Comparison of ENCODE assay signal across 9 cellular contexts in the genomic region with DNA sequence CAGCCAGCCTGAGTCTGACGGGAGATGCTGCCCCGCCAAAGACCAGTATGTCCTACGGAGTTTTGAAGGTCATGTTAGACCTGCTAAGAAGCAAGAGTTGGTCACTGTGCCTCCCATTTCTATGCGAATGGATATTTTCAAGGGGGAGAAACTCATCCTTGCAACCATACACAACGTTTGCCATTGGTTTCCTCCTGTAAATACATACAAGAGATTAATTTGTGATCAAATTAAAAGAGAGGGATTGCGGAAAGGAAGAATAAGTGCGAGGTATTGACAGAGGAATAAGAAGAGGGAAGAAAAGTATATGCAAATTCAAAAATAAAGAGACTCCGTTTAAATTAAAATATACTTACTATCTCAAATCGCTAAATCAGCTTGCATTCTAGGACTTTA. TPM values are rescaled to one million over a fixed set of nuclear protein-coding genes. Genes with fewer than 3 reads are reported as not detected.
DNase-seq lines count a peak whose midpoint lies in the region; ATAC-seq and TF ChIP-seq lines count a peak whose summit lies in the region.
"Had no signal": no experiment of that assay in that cellular context is flagged by ENCODE, and none has a peak within 500 bp of the region (broad histone marks: within the 10 kb centered on the region; RNA-seq: fewer than 3 reads in every experiment).

No MANE protein-coding gene starts in this region.

- H3K4me3 ChIP-seq in lower lobe of right lung, result peak overlapping the region; percentile 69

- no peaks in the 10 kb centered on the region for H3K9me3 ChIP-seq in lower lobe of right lung

- H3K9me3 Mint-ChIP-seq in activated T-cell treated with anti-CD3 and anti-CD28 coated beads, Interleukin-2, amount 50 U/mL, for 72 hours, result no peaks in the 10 kb centered on the region
- H3K9me3 Mint-ChIP-seq in activated naive CD8-positive, alpha-beta T cell treated with anti-CD3 and anti-CD28 coated beads for 36 hours, result no peaks in the 10 kb centered on the region

- peaks cover 17% of the 10 kb centered on the region for H3K4me1 Mint-ChIP-seq in activated T-cell treated with anti-CD3 and anti-CD28 coated beads, Interleukin-2, amount 50 U/mL, for 72 hours (ENCODE audit: low read depth)
- peaks cover 17% of the 10 kb centered on the region for H3K4me1 Mint-ChIP-seq in activated naive CD8-positive, alpha-beta T cell treated with anti-CD3 and anti-CD28 coated beads for 36 hours

- peaks cover 3% of the 10 kb centered on the region in 2 donors for H3K36me3 Mint-ChIP-seq in activated T-cell treated with anti-CD3 and anti-CD28 coated beads, Interleukin-2, amount 50 U/mL, for 72 hours (ENCODE audit: insufficient read depth in 2 of 2)
- no peaks in the 10 kb centered on the region for H3K36me3 Mint-ChIP-seq in activated naive CD8-positive, alpha-beta T cell treated with anti-CD3 and anti-CD28 coated beads for 36 hours

- H3K27me3 ChIP-seq in lower lobe of right lung (ENCODE audit: low read depth), result peaks cover 26% of the 10 kb centered on the region

- H3K27me3 Mint-ChIP-seq in activated T-cell treated with anti-CD3 and anti-CD28 coated beads, Interleukin-2, amount 50 U/mL, for 72 hours (ENCODE audit: low read depth), result peaks cover 57% of the 10 kb centered on the region
- H3K27me3 Mint-ChIP-seq in activated naive CD8-positive, alpha-beta T cell treated with anti-CD3 and anti-CD28 coated beads for 36 hours, result peaks cover 64% of the 10 kb centered on the region

- TF ChIP-seq CTCF in lower lobe of right lung (IDR thresholded peaks at IDR 0.05), result no peak

- intact Hi-C loops in lower lobe of right lung (cut with DNase I), result no loop called here

- H3K4me3 Mint-ChIP-seq in activated T-cell treated with anti-CD3 and anti-CD28 coated beads, Interleukin-2, amount 50 U/mL, for 72 hours, result peak overlapping the region; percentile 83 to 88
- peak overlapping the region; percentile 71 for H3K4me3 Mint-ChIP-seq in activated naive CD8-positive, alpha-beta T cell treated with anti-CD3 and anti-CD28 coated beads for 36 hours

- peaks cover 8% of the 10 kb centered on the region for H3K4me1 ChIP-seq in lower lobe of right lung

- H3K36me3 ChIP-seq in lower lobe of right lung, result no peaks in the 10 kb centered on the region

- DNase-seq in activated T-cell treated with anti-CD3 and anti-CD28 coated beads, Interleukin-2, amount 50 U/mL, for 72 hours, result no peak
- no peak for DNase-seq in activated T-cell treated with anti-CD3 and anti-CD28 coated beads, Interleukin-2, amount 50 U/mL, for 1 hour
- DNase-seq in activated naive CD8-positive, alpha-beta T cell treated with anti-CD3 and anti-CD28 coated beads for 36 hours, result no peak
- no peak for DNase-seq in lower lobe of right lung
- no peak for DNase-seq in SHP77 treated with DMSO at 0.1 percent for 48 hours (lab: John Stamatoyannopoulos, UW)
- DNase-seq in RPMI8226, result no peak
- DNase-seq: stimulated activated CD4-positive, alpha-beta T cell treated with anti-CD3 and anti-CD28 coated beads, Interleukin-4, amount 100 ng/mL, for 4 hours had no signal

- H3K27ac Mint-ChIP-seq in activated T-cell treated with anti-CD3 and anti-CD28 coated beads, Interleukin-2, amount 50 U/mL, for 72 hours, result peak overlapping the region; percentile 3
- H3K27ac Mint-ChIP-seq in activated naive CD8-positive, alpha-beta T cell treated with anti-CD3 and anti-CD28 coated beads for 36 hours, result no peak overlapping the region

- H3K27ac ChIP-seq in lower lobe of right lung (no peak overlapping the region), temporal lobe (ENCODE audit: low read depth, low read length) (peak overlapping the region; percentile 50)

- no peak for ATAC-seq in activated T-cell treated with anti-CD3 and anti-CD28 coated beads, Interleukin-2, amount 50 U/mL, for 72 hours (replicated peaks in 1 of 2)
- ATAC-seq in lower lobe of right lung (no peak), HG02571 (IDR thresholded peaks at IDR 0.05; ENCODE audit: unreplicated experiment) (no peak)

RNA-seq across cellular contexts. Expression of gene CACNB4, which starts 0.8 kb away (rescaled TPM):
- under 1 TPM; 0.31 to 0.56 TPM for total RNA-seq in activated T-cell treated with anti-CD3 and anti-CD28 coated beads, Interleukin-2, amount 50 U/mL, for 72 hours
- under 1 TPM; 0.54 to 0.56 TPM for total RNA-seq in activated naive CD8-positive, alpha-beta T cell treated with anti-CD3 and anti-CD28 coated beads for 36 hours
- total RNA-seq in lower lobe of right lung (17.3 TPM), temporal lobe (39.1 TPM)

Comparison
In these comparisons a context has a peak if more than half of its experiments do, and no peak if none do; other contexts are left out.
1. RNA of gene CACNB4, which starts 0.8 kb away (total RNA-seq): 39.1 TPM in temporal lobe (single experiment) and 17.3 TPM in lower lobe of right lung (single experiment); 0.54 to 0.56 TPM in activated naive CD8-positive, alpha-beta T cell treated with anti-CD3 and anti-CD28 coated beads for 36 hours and 0.31 to 0.56 TPM in activated T-cell treated with anti-CD3 and anti-CD28 coated beads, Interleukin-2, amount 50 U/mL, for 72 hours; every median in the first group is over 10 times any median in the second.